In genomic region chr17:36614974-36615373, GRCh38 we compare ENCODE assay signal across 1 cellular context.
TF ChIP-seq lines count a peak whose summit lies in the region.

No MANE protein-coding gene starts in this region.

TF ChIP-seq in IMR-90, 13 proteins besides CTCF, POLR2A, EP300 and RAD21 (continued from another document):
- no peak for TF ChIP-seq ELK1 (IDR thresholded peaks at IDR 0.05; ENCODE audit: borderline replicate concordance, low read depth, low read length)
- no peak for TF ChIP-seq RFX5 (IDR thresholded peaks at IDR 0.05; ENCODE audit: low read depth, low read length)
- no peak for TF ChIP-seq SMC3 (IDR thresholded peaks at IDR 0.05; ENCODE audit: low read depth, low read length)
- no peak for TF ChIP-seq RCOR1 (IDR thresholded peaks at IDR 0.05; ENCODE audit: insufficient replicate concordance, low read length)
- TF ChIP-seq CEBPB (IDR thresholded peaks at IDR 0.05; ENCODE audit: low read depth, low read length): no peak
- no peak for TF ChIP-seq MAZ (IDR thresholded peaks at IDR 0.05; ENCODE audit: borderline replicate concordance, low read depth, low read length)
- TF ChIP-seq CHD1 (IDR thresholded peaks at IDR 0.05; ENCODE audit: low read depth, low read length): no peak
- no peak for TF ChIP-seq USF2 (IDR thresholded peaks at IDR 0.05; ENCODE audit: low read depth, low read length)
